In genomic region chr9:131281119-131281965, GRCh38 we compare ENCODE assay signal across 1 cellular context.
TF ChIP-seq lines count a peak whose summit lies in the region.

No MANE protein-coding gene starts in this region.

TF ChIP-seq in H1, 55 proteins besides CTCF, POLR2A, EP300 and RAD21:
- TF ChIP-seq SRF (IDR thresholded peaks at IDR 0.05; ENCODE audit: low read depth, low read length) = no peak
- no peak for TF ChIP-seq KDM5A (IDR thresholded peaks at IDR 0.05; ENCODE audit: low read length)
- TF ChIP-seq TAF7 (optimal IDR thresholded peaks at IDR 0.05; ENCODE audit: borderline replicate concordance, low read depth, low read length) = no peak
- no peak for TF ChIP-seq ZNF274 (IDR thresholded peaks at IDR 0.05; ENCODE audit: borderline replicate concordance, extremely low read depth, low read length)
- TF ChIP-seq POLR2AphosphoS5 (IDR thresholded peaks at IDR 0.05; ENCODE audit: low read depth, low read length) = no peak
- TF ChIP-seq CEBPB (IDR thresholded peaks at IDR 0.05; ENCODE audit: low read depth, low read length) = no peak
- no peak for TF ChIP-seq CBX8 (IDR thresholded peaks at IDR 0.05; ENCODE audit: borderline replicate concordance, low read depth, low read length)
- no peak for TF ChIP-seq RNF2 (IDR thresholded peaks at IDR 0.05; ENCODE audit: borderline replicate concordance, low read depth, low read length, missing control alignments, poor library complexity, severe bottlenecking)
